In genomic region chr11:92190535-92191206, GRCh38 we compare ENCODE assay signal across 27 cellular contexts. TPM values are rescaled to one million over a fixed set of nuclear protein-coding genes. Genes with fewer than 3 reads are reported as not detected.
"Had no signal": no experiment of that assay in that cellular context is flagged by ENCODE, and none has a peak within 500 bp of the region (broad histone marks: within the 10 kb centered on the region; RNA-seq: fewer than 3 reads in every experiment).

No MANE protein-coding gene starts in this region.

- H3K4me1 ChIP-seq: left lung, lower lobe of right lung, pancreas, prostate gland, stomach, testis, thyroid gland, transverse colon, upper lobe of left lung, vagina had no signal

- H3K9me3 ChIP-seq: left lung, lower lobe of right lung, pancreas, prostate gland, stomach, testis, thyroid gland, transverse colon, upper lobe of left lung, vagina had no signal

- H3K27ac Mint-ChIP-seq: naive thymus-derived CD8-positive, alpha-beta T cell; nephron; stimulated activated naive B cell treated with anti-CD40 and anti-IgM and Interleukin-4, amounts not matched to agents 10 μg/mL and 1 μg/mL and 100 μg/mL, for 72 hours had no signal

- H3K27me3 ChIP-seq: left lung, pancreas, stomach, testis, thyroid gland, transverse colon, upper lobe of left lung, vagina had no signal

- DNase-seq: kidney; left colon; left lung; lower lobe of right lung; mammary epithelial cell; mesenchymal stem cell; naive thymus-derived CD8-positive, alpha-beta T cell; nucleus accumbens; pancreas; posterior cingulate gyrus; retina; right cardiac atrium; stimulated activated CD4-positive, alpha-beta T cell treated with anti-CD3 and anti-CD28 coated beads, Interleukin-12 subunit alpha, Interleukin-12 subunit beta, amount 100 ng/mL, for 4 hours; stimulated activated CD4-positive, alpha-beta T cell treated with anti-CD3 and anti-CD28 coated beads, Interleukin-15, amount 100 ng/mL, for 24 hours; stimulated activated CD4-positive, alpha-beta T cell treated with anti-CD3 and anti-CD28 coated beads, Interleukin-2, amount 100 ng/mL, for 24 hours; stimulated activated CD4-positive, alpha-beta T cell treated with anti-CD3 and anti-CD28 coated beads, Interleukin-4, amount 100 ng/mL, for 1 hour; stimulated activated naive B cell treated with anti-CD40 and anti-IgM and Interleukin-4, amounts not matched to agents 10 μg/mL and 1 μg/mL and 100 μg/mL, for 72 hours; stimulated activated naive CD8-positive, alpha-beta T cell treated with anti-CD3 and anti-CD28 coated beads, Interleukin-15, Interleukin-2, amounts not matched to agents 100 U/mL and 50 U/mL, for 24 hours; stomach; testis; thyroid gland; transverse colon; upper lobe of left lung had no signal

- H3K27me3 Mint-ChIP-seq: stimulated activated naive B cell treated with anti-CD40 and anti-IgM and Interleukin-4, amounts not matched to agents 10 μg/mL and 1 μg/mL and 100 μg/mL, for 72 hours had no signal

- H3K9me3 Mint-ChIP-seq: nephron had no signal

- H3K4me1 Mint-ChIP-seq: naive thymus-derived CD8-positive, alpha-beta T cell; nephron; stimulated activated naive B cell treated with anti-CD40 and anti-IgM and Interleukin-4, amounts not matched to agents 10 μg/mL and 1 μg/mL and 100 μg/mL, for 72 hours had no signal

- H3K36me3 ChIP-seq: left lung, lower lobe of right lung, pancreas, prostate gland, stomach, thyroid gland, transverse colon, upper lobe of left lung, vagina had no signal

- H3K4me3 ChIP-seq: left lung, lower lobe of right lung, pancreas, prostate gland, skin epidermis, stomach, testis, thyroid gland, transverse colon, upper lobe of left lung, vagina had no signal

- H3K36me3 Mint-ChIP-seq: naive thymus-derived CD8-positive, alpha-beta T cell; stimulated activated naive B cell treated with anti-CD40 and anti-IgM and Interleukin-4, amounts not matched to agents 10 μg/mL and 1 μg/mL and 100 μg/mL, for 72 hours had no signal

- H3K27ac ChIP-seq: left lung, lower lobe of right lung, pancreas, prostate gland, skin epidermis, stomach, testis, thyroid gland, transverse colon, upper lobe of left lung, vagina had no signal

- H3K4me3 Mint-ChIP-seq: naive thymus-derived CD8-positive, alpha-beta T cell; nephron; stimulated activated naive B cell treated with anti-CD40 and anti-IgM and Interleukin-4, amounts not matched to agents 10 μg/mL and 1 μg/mL and 100 μg/mL, for 72 hours had no signal

RNA-seq across cellular contexts. Expression of gene FAT3, which starts 33.9 kb away (rescaled TPM):
- total RNA-seq: mammary epithelial cell; naive thymus-derived CD8-positive, alpha-beta T cell had no signal
